In genomic region chr11:111035746-111036145, GRCh38 we compare ENCODE assay signal across 10 cellular contexts.
"Had no signal": no experiment of that assay in that cellular context is flagged by ENCODE, and none has a peak within 500 bp of the region (broad histone marks: within the 10 kb centered on the region; RNA-seq: fewer than 3 reads in every experiment).

No MANE protein-coding gene starts in this region.

- FAIRE-seq: H1, H54 had no signal

- ATAC-seq: GM23338, HCT116 had no signal

- H3K4me3 Mint-ChIP-seq: GM23338, H9, HFFc6 had no signal

- H3K27ac Mint-ChIP-seq: GM23338, H9, HFFc6 had no signal

- H3K4me1 Mint-ChIP-seq: GM23338, H9 had no signal

- DNase-seq: GM23248, GOT3, H7, H9, HCEC 1CT, HFFc6 had no signal
